Comparison of ENCODE assay signal across 11 cellular contexts in genomic region chrX:68832516-68833447, GRCh38. TPM values are rescaled to one million over a fixed set of nuclear protein-coding genes. Genes with fewer than 3 reads are reported as not detected.
A peak's percentile ranks its signal among the peaks of the same experiment; 100 is the strongest.
DNase-seq lines count a peak whose midpoint lies in the region; ATAC-seq and TF ChIP-seq lines count a peak whose summit lies in the region.
"Had no signal": no experiment of that assay in that cellular context is flagged by ENCODE, and none has a peak within 500 bp of the region (broad histone marks: within the 10 kb centered on the region; RNA-seq: fewer than 3 reads in every experiment).

No MANE protein-coding gene starts in this region.

- H3K4me1 Mint-ChIP-seq in nephron: peaks cover 13% of the 10 kb centered on the region

- H3K27ac ChIP-seq in heart left ventricle: peak overlapping the region in 9 of 12 donors; percentile 20 to 92 (median 65)

- H3K4me3 ChIP-seq in heart left ventricle (peak overlapping the region in 11 of 12 donors; percentile 63 to 98 (median 83)), epithelial cell of proximal tubule (ENCODE audit: low read depth, low read length) (peak overlapping the region; percentile 73)

- WGBS in heart left ventricle, 4 donors: 39 to 77% (median 53%) methylated on average over 6 to 12 of the region's 12 CpGs

- H3K36me3 ChIP-seq in heart left ventricle: no peaks in the 10 kb centered on the region

- intact Hi-C loops in heart left ventricle (cut with DNase I): loop anchor here in 8 of 10 donors (5.0 to 10.0 kb wide), 7 partner anchors 52 to 162 kb away; no protein-coding TSS in a partner anchor
- intact Hi-C loops in left ventricle myocardium superior (cut with micrococcal nuclease): loop anchor here (5.0 to 10.0 kb wide), 2 partner anchors 62 to 105 kb away; no protein-coding TSS in a partner anchor

- TF ChIP-seq CTCF in heart left ventricle (IDR thresholded peaks at IDR 0.05) (no peak), epithelial cell of proximal tubule (conservative IDR thresholded peaks at IDR 0.05; ENCODE audit: low read depth, low read length) (no peak), nephron (IDR thresholded peaks at IDR 0.05; ENCODE audit: unreplicated experiment in 3 of 3) (no peak)

- ATAC-seq in heart left ventricle: no peak
- no peak for ATAC-seq in left ventricle myocardium superior
- ATAC-seq in GM19455 (IDR thresholded peaks at IDR 0.05; ENCODE audit: unreplicated experiment): no peak
- ATAC-seq in GM21529 (IDR thresholded peaks at IDR 0.05; ENCODE audit: unreplicated experiment): no peak

- peaks cover 0 to 43% (median 7%) of the 10 kb centered on the region in 12 donors for H3K4me1 ChIP-seq in heart left ventricle

- peak overlapping the region; percentile 90 to 98 (median 95) for H3K27ac Mint-ChIP-seq in nephron
- H3K27ac Mint-ChIP-seq: activated CD4-positive, alpha-beta memory T cell treated with anti-CD3 and anti-CD28 coated beads, Interleukin-2, amount 10 ng/mL, durations not matched to agents 7 days and 5 days; B cell had no signal

- no peaks in the 10 kb centered on the region for H3K9me3 ChIP-seq in heart left ventricle

- H3K36me3 Mint-ChIP-seq in nephron (ENCODE audit: low read depth): peaks cover 37% of the 10 kb centered on the region

- H3K27me3 Mint-ChIP-seq in nephron (ENCODE audit: low read depth): no peaks in the 10 kb centered on the region
- H3K27me3 Mint-ChIP-seq: activated CD4-positive, alpha-beta memory T cell treated with anti-CD3 and anti-CD28 coated beads, Interleukin-2, amount 10 ng/mL, durations not matched to agents 7 days and 5 days; B cell had no signal

- H3K27me3 ChIP-seq in heart left ventricle: peaks cover 0 to 4% (median 0%) of the 10 kb centered on the region in 9 donors

- H3K4me3 Mint-ChIP-seq in nephron: peak overlapping the region; percentile 95 to 97 (median 97)

- H3K9me3 Mint-ChIP-seq in nephron: peaks cover 9% of the 10 kb centered on the region
- H3K9me3 Mint-ChIP-seq: activated CD4-positive, alpha-beta memory T cell treated with anti-CD3 and anti-CD28 coated beads, Interleukin-2, amount 10 ng/mL, durations not matched to agents 7 days and 5 days had no signal

- no peak for TF ChIP-seq POLR2A in heart left ventricle (IDR thresholded peaks at IDR 0.05)

- peak in 1 of 5 donors; percentile 16 for DNase-seq in heart left ventricle
- DNase-seq in left ventricle myocardium superior: no peak
- no peak for DNase-seq in epithelial cell of proximal tubule (ENCODE audit: low read depth)
- DNase-seq in T-helper 9 cell: no peak
- DNase-seq in NCI-H774 (lab: John Stamatoyannopoulos, UW): no peak
- DNase-seq: effector CD4-positive, alpha-beta T cell had no signal

RNA-seq across cellular contexts. Expression of gene EFNB1, which starts 4.0 kb away (rescaled TPM):
- 10 to 100 TPM; 15.9 to 78.8 (median 23.1) TPM for total RNA-seq in heart left ventricle
- 10 to 100 TPM; 25.4 to 33.2 TPM for polyA plus RNA-seq in heart left ventricle
- 15.8 TPM for total RNA-seq in left ventricle myocardium superior
- total RNA-seq in epithelial cell of proximal tubule: 23.7 and 44.1 TPM in 2 replicates
